ENCODE assay signal across 8 cellular contexts in genomic region chr16:2196162-2196980, GRCh38. TPM values are rescaled to one million over a fixed set of nuclear protein-coding genes. Genes with fewer than 3 reads are reported as not detected.
A peak's percentile ranks its signal among the peaks of the same experiment; 100 is the strongest.
DNase-seq lines count a peak whose midpoint lies in the region; ATAC-seq and TF ChIP-seq lines count a peak whose summit lies in the region.

TSS of gene CASKIN1 (minus strand) at chr16:2196605. CDS start at chr16:2196432, 173 bp downstream.

- H3K4me3 ChIP-seq in LNCaP clone FGC (ENCODE audit: low read depth, low read length) = peak within 1 kb of the TSS; percentile 52

- H3K27me3 ChIP-seq in foreskin keratinocyte = peaks cover 52% of the 10 kb centered on the region

- peaks cover 6% of the 10 kb centered on the region for H3K4me1 ChIP-seq in foreskin keratinocyte

- DNase-seq in Calu3 = peak; percentile 36
- no peak for DNase-seq in LNCaP clone FGC (ENCODE audit: low read depth)
- no peak for DNase-seq in cerebellum (ENCODE audit: low spot score)
- DNase-seq in nephron progenitor cell = peak; percentile 68
- DNase-seq in activated gamma-delta T cell treated with Interleukin-2 at 50 U/mL for 16 hours = no peak
- no peak for DNase-seq in foreskin keratinocyte

- no peak for ATAC-seq in GM18907 (IDR thresholded peaks at IDR 0.05; ENCODE audit: unreplicated experiment)
- no peak for ATAC-seq in foreskin keratinocyte
- ATAC-seq in GM19397 (IDR thresholded peaks at IDR 0.05; ENCODE audit: unreplicated experiment) = no peak

- BruUV-seq in Calu3 (replicated peaks; lab: Mats Ljungman, UMichigan) = no TSS peak

- no peak for TF ChIP-seq CTCF in Calu3 (IDR thresholded peaks at IDR 0.05; ENCODE audit: unreplicated experiment)
- no peak for TF ChIP-seq CTCF in LNCaP clone FGC (IDR thresholded peaks at IDR 0.05; ENCODE audit: control insufficient read depth, extremely low read depth, insufficient read depth)
- no peak for TF ChIP-seq CTCF in nephron progenitor cell (IDR thresholded peaks at IDR 0.05)
- no peak for TF ChIP-seq CTCF in foreskin keratinocyte (conservative IDR thresholded peaks at IDR 0.05)

- intact Hi-C loops in Calu3 (cut with micrococcal nuclease; ENCODE audit: unreplicated experiment) = no loop called here

- peak within 1 kb of the TSS; percentile 62 for H3K4me3 Mint-ChIP-seq in Calu3 (ENCODE audit: low read depth, unreplicated experiment)
- H3K4me3 Mint-ChIP-seq in nephron progenitor cell = peak within 1 kb of the TSS; percentile 74

- no peak within 1 kb of the TSS for H3K27ac Mint-ChIP-seq in Calu3 (ENCODE audit: unreplicated experiment)
- H3K27ac Mint-ChIP-seq in nephron progenitor cell = no peak within 1 kb of the TSS

- no peak within 1 kb of the TSS for H3K27ac ChIP-seq in foreskin keratinocyte

- H3K36me3 Mint-ChIP-seq in Calu3 (ENCODE audit: insufficient read depth, unreplicated experiment) (peaks cover 20% of the 10 kb centered on the region), nephron progenitor cell (ENCODE audit: low read depth) (no peaks in the 10 kb centered on the region)

- CTCF ChIA-PET in Calu3 (lab: Charles Lee) = interaction anchor here (2.4 kb wide), 1 partner anchor 305 kb away, joined by 9 read pairs; no protein-coding TSS in a partner anchor

- H3K9me3 Mint-ChIP-seq in Calu3 (ENCODE audit: low read depth, unreplicated experiment) (no peaks in the 10 kb centered on the region), nephron progenitor cell (peaks cover 5% of the 10 kb centered on the region)

- H3K27me3 Mint-ChIP-seq in Calu3 (ENCODE audit: unreplicated experiment) = peaks cover 96% of the 10 kb centered on the region
- peaks cover 66% of the 10 kb centered on the region for H3K27me3 Mint-ChIP-seq in nephron progenitor cell (ENCODE audit: low read depth, poor library complexity)

- H3K4me1 Mint-ChIP-seq in Calu3 (ENCODE audit: low read depth, unreplicated experiment) = peaks cover 10% of the 10 kb centered on the region
- H3K4me1 Mint-ChIP-seq in nephron progenitor cell = peaks cover 15% of the 10 kb centered on the region

RNA-seq across cellular contexts. Expression of gene CASKIN1, which starts in this region (rescaled TPM):
- total RNA-seq in Calu3 (2022) (1.4 and 2.6 TPM in 2 replicates), cerebellum (19.0 TPM), foreskin keratinocyte (0.03 and 0.04 TPM in 2 replicates)
- 0.06 and 0.08 TPM in 2 replicates for polyA plus RNA-seq in foreskin keratinocyte

Comparison
In these comparisons a context has a peak if more than half of its experiments do, and no peak if none do; other contexts are left out.
1. DNase-seq: peak in Calu3 (single experiment) and nephron progenitor cell (single experiment); none in LNCaP clone FGC (single experiment), cerebellum (single experiment), activated gamma-delta T cell treated with Interleukin-2 at 50 U/mL for 16 hours (single experiment) and foreskin keratinocyte (0 of 2).